14 cellular contexts compared by ENCODE assay signal in the genomic region with DNA sequence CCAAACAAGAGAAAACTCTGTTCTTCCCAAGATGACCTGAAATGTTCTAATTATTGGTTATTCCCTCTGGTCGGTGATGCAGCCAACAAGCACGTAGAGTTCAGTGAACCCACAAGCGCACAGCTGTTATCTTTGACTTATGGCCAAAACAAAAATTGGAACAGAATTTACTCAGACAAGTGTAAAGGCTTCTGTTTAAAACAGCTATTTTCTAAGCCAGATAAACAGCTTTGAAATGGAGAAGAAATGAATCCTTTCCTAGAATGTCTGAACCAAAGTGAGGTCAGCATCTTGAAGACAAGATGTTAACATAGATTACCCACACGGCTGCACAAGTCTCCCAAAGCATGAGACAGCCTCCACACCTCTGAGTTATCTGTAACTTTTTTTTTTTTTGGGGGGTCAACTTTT.
DNase-seq lines count a peak whose midpoint lies in the region; FAIRE-seq and TF ChIP-seq lines count a peak whose summit lies in the region.
"Had no signal": no experiment of that assay in that cellular context is flagged by ENCODE, and none has a peak within 500 bp of the region (broad histone marks: within the 10 kb centered on the region; RNA-seq: fewer than 3 reads in every experiment).

No MANE protein-coding gene starts in this region.

- H3K27me3 ChIP-seq in kidney epithelial cell (ENCODE audit: control insufficient read depth, insufficient read depth, low read length), result no peaks in the 10 kb centered on the region
- no peaks in the 10 kb centered on the region for H3K27me3 ChIP-seq in CD8-positive, alpha-beta memory T cell (ENCODE audit: insufficient read depth, low read length, poor library complexity, severe bottlenecking)

- no peaks in the 10 kb centered on the region for H3K4me1 ChIP-seq in CD8-positive, alpha-beta memory T cell (ENCODE audit: insufficient read depth, low read length)

- no peak overlapping the region for H3K27ac Mint-ChIP-seq in CD8-positive, alpha-beta memory T cell
- H3K27ac Mint-ChIP-seq: B cell had no signal

- no peaks in the 10 kb centered on the region for H3K4me1 Mint-ChIP-seq in CD8-positive, alpha-beta memory T cell
- H3K4me1 Mint-ChIP-seq: B cell had no signal

- H3K27me3 Mint-ChIP-seq in CD8-positive, alpha-beta memory T cell, result peaks cover 2 to 3% of the 10 kb centered on the region in 2 donors
- H3K27me3 Mint-ChIP-seq: B cell had no signal

- DNase-seq in AG08396 (ENCODE audit: low spot score) (peak; percentile 21), M059J (ENCODE audit: low read depth) (peak; percentile 63), choroid plexus epithelial cell (ENCODE audit: low read depth) (peak; percentile 94), kidney epithelial cell (ENCODE audit: low read depth) (peak; percentile 21), amniotic stem cell (lab: John Stamatoyannopoulos, UW) (no peak), D721Med (ENCODE audit: insufficient read length, low spot score) (no peak), urothelium cell line (ENCODE audit: low spot score) (no peak)
- no peak for DNase-seq in CD8-positive, alpha-beta memory T cell
- DNase-seq: activated effector memory CD4-positive, alpha-beta T cell treated with anti-CD3 and anti-CD28 coated beads, Interleukin-2, amount 50 U/mL, for 16 hours; NCI-H1048; NCI-H82; small intestine had no signal

- TF ChIP-seq CTCF in choroid plexus epithelial cell (conservative IDR thresholded peaks at IDR 0.05; ENCODE audit: low read depth, low read length), result no peak
- no peak for TF ChIP-seq CTCF in kidney epithelial cell (IDR thresholded peaks at IDR 0.05; ENCODE audit: insufficient read depth, low read length, poor library complexity, severe bottlenecking)
- TF ChIP-seq CTCF in D721Med (IDR thresholded peaks at IDR 0.05; ENCODE audit: insufficient read depth, missing control alignments), result no peak

- no peaks in the 10 kb centered on the region for H3K36me3 Mint-ChIP-seq in CD8-positive, alpha-beta memory T cell

- CTCF ChIA-PET in CD8-positive, alpha-beta memory T cell (lab: Charles Lee), result no interaction called here

- H3K4me3 Mint-ChIP-seq in CD8-positive, alpha-beta memory T cell, result no peak overlapping the region
- H3K4me3 Mint-ChIP-seq: B cell had no signal

- POLR2A ChIA-PET in CD8-positive, alpha-beta memory T cell (lab: Charles Lee), result no interaction called here

- no peaks in the 10 kb centered on the region for H3K36me3 ChIP-seq in kidney epithelial cell (ENCODE audit: control insufficient read depth, insufficient read depth, low read length)
- no peaks in the 10 kb centered on the region for H3K36me3 ChIP-seq in CD8-positive, alpha-beta memory T cell (ENCODE audit: insufficient read depth, low read length)

- H3K9me3 Mint-ChIP-seq in CD8-positive, alpha-beta memory T cell, result no peaks in the 10 kb centered on the region

- no peak overlapping the region for H3K27ac ChIP-seq in CD8-positive, alpha-beta memory T cell (ENCODE audit: low read depth, low read length)

- FAIRE-seq in D721Med (lab: Jason Lieb, UNC), result no peak
- no peak for FAIRE-seq in urothelium cell line (lab: Jason Lieb, UNC)
- FAIRE-seq: colon, small intestine had no signal

- H3K9me3 ChIP-seq in CD8-positive, alpha-beta memory T cell (ENCODE audit: low read length), result no peaks in the 10 kb centered on the region

- H3K4me3 ChIP-seq in choroid plexus epithelial cell (ENCODE audit: low read depth, low read length) (no peak overlapping the region), kidney epithelial cell (ENCODE audit: low read depth, low read length) (no peak overlapping the region)
- no peak overlapping the region for H3K4me3 ChIP-seq in CD8-positive, alpha-beta memory T cell (ENCODE audit: low read length)

Comparison
In these comparisons a context has a peak if more than half of its experiments do, and no peak if none do; other contexts are left out.
1. DNase-seq: peak in AG08396 (single experiment), M059J (single experiment), choroid plexus epithelial cell (single experiment) and kidney epithelial cell (single experiment); none in CD8-positive, alpha-beta memory T cell (0 of 5), amniotic stem cell (single experiment), D721Med (single experiment) and urothelium cell line (single experiment).